ENCODE assay signal across 6 cellular contexts in genomic region chr13:34189946-34190345, GRCh38.
"Had no signal": no experiment of that assay in that cellular context is flagged by ENCODE, and none has a peak within 500 bp of the region (broad histone marks: within the 10 kb centered on the region; RNA-seq: fewer than 3 reads in every experiment).

No MANE protein-coding gene starts in this region.

- H3K27ac Mint-ChIP-seq: IgD-negative memory B cell had no signal

- H3K4me3 Mint-ChIP-seq: IgD-negative memory B cell had no signal

- H3K27ac ChIP-seq: HL-60 had no signal

- ATAC-seq: HepG2, K562 had no signal

- H3K4me3 ChIP-seq: K562 had no signal

- DNase-seq: IMR-90, KBM-7 had no signal
